ENCODE assay signal across 26 cellular contexts in genomic region chr6:159438106-159438505, GRCh38.
DNase-seq lines count a peak whose midpoint lies in the region; ATAC-seq, FAIRE-seq and TF ChIP-seq lines count a peak whose summit lies in the region.
"Had no signal": no experiment of that assay in that cellular context is flagged by ENCODE, and none has a peak within 500 bp of the region (broad histone marks: within the 10 kb centered on the region; RNA-seq: fewer than 3 reads in every experiment).

No MANE protein-coding gene starts in this region.

- no peak for TF ChIP-seq CTCF in bronchial epithelial cell (IDR thresholded peaks at IDR 0.05; ENCODE audit: insufficient read depth, low read length, severe bottlenecking)
- TF ChIP-seq CTCF in dorsolateral prefrontal cortex (IDR thresholded peaks at IDR 0.05 in 54 of 56, conservative IDR thresholded peaks at IDR 0.05 in 2 of 56; ENCODE audit: low read depth in 1 of 56, partially characterized antibody in 56 of 56), result no peak

- H3K27me3 ChIP-seq in bronchial epithelial cell (ENCODE audit: control insufficient read depth, insufficient read depth, low read length) (no peaks in the 10 kb centered on the region), dorsolateral prefrontal cortex (peaks cover 0 to 33% (median 6%) of the 10 kb centered on the region in 45 donors)

- intact Hi-C loops in dorsolateral prefrontal cortex (cut with DNase I), result no loop called here

- ATAC-seq in naive thymus-derived CD8-positive, alpha-beta T cell, result no peak

- H3K4me3 ChIP-seq in bronchial epithelial cell (ENCODE audit: low read depth, low read length), result no peak overlapping the region
- H3K4me3 ChIP-seq in dorsolateral prefrontal cortex, result no peak overlapping the region
- H3K4me3 ChIP-seq: BLaER1 treated with 17β-estradiol and CSF1 and Interleukin-3, amounts not matched to agents 10 nM and 100 nM; HAP-1 had no signal

- H3K36me3 ChIP-seq in bronchial epithelial cell (ENCODE audit: control insufficient read depth, insufficient read depth, low read length), result no peaks in the 10 kb centered on the region
- H3K36me3 ChIP-seq: BE2C; BLaER1 treated with 17β-estradiol and CSF1 and Interleukin-3, amounts not matched to agents 10 nM and 100 nM; HAP-1 had no signal

- H3K36me3 Mint-ChIP-seq in naive thymus-derived CD8-positive, alpha-beta T cell, result peaks cover 0 to 15% (median 0%) of the 10 kb centered on the region in 3 donors
- H3K36me3 Mint-ChIP-seq: CD14-positive monocyte had no signal

- H3K9me3 Mint-ChIP-seq in naive thymus-derived CD8-positive, alpha-beta T cell, result peaks cover 8 to 28% (median 16%) of the 10 kb centered on the region in 9 donors

- H3K27ac ChIP-seq in dorsolateral prefrontal cortex, result no peak overlapping the region
- H3K27ac ChIP-seq: 22Rv1; BLaER1 treated with 17β-estradiol and CSF1 and Interleukin-3, amounts not matched to agents 10 nM and 100 nM had no signal

- no peak overlapping the region for H3K27ac Mint-ChIP-seq in naive thymus-derived CD8-positive, alpha-beta T cell
- H3K27ac Mint-ChIP-seq: CD4-positive, alpha-beta T cell; CD8-positive, alpha-beta memory T cell; HFFc6 had no signal

- H3K4me1 Mint-ChIP-seq in naive thymus-derived CD8-positive, alpha-beta T cell, result no peaks in the 10 kb centered on the region
- H3K4me1 Mint-ChIP-seq: CD14-positive monocyte; CD8-positive, alpha-beta memory T cell had no signal

- no peak overlapping the region for H3K4me3 Mint-ChIP-seq in naive thymus-derived CD8-positive, alpha-beta T cell
- H3K4me3 Mint-ChIP-seq: CD14-positive monocyte; CD4-positive, alpha-beta T cell; CD8-positive, alpha-beta memory T cell; HFFc6 had no signal

- peaks cover 6 to 32% (median 12%) of the 10 kb centered on the region in 5 donors for H3K27me3 Mint-ChIP-seq in naive thymus-derived CD8-positive, alpha-beta T cell

- POLR2A ChIA-PET in naive thymus-derived CD8-positive, alpha-beta T cell (lab: Charles Lee), result no interaction called here

- DNase-seq in DMS 273 (lab: John Stamatoyannopoulos, UW; ENCODE audit: unreplicated experiment), result peak; percentile 28
- DNase-seq in DMS 273 treated with DMSO at 0.1 percent for 48 hours (lab: John Stamatoyannopoulos, UW), result no peak
- DNase-seq in NCI-H345 (lab: John Stamatoyannopoulos, UW), result peak; percentile 29
- no peak for DNase-seq in bronchial epithelial cell (ENCODE audit: low read depth)
- peak; percentile 9 for DNase-seq in pons (ENCODE audit: low spot score)
- no peak for DNase-seq in naive thymus-derived CD8-positive, alpha-beta T cell
- DNase-seq in foreskin melanocyte, result no peak
- DNase-seq in dorsolateral prefrontal cortex, result no peak
- DNase-seq: ACHN; AML-193; BE2C; CD4-positive, alpha-beta T cell; CD8-positive, alpha-beta memory T cell; DMS153; DND-41; GOT3; HFFc6 had no signal

- FAIRE-seq in bronchial epithelial cell (lab: Jason Lieb, UNC), result peak; percentile 13
- FAIRE-seq: A204.1, D721Med, G401.6, GM12892, H54 had no signal

Comparison
In these comparisons a context has a peak if more than half of its experiments do, and no peak if none do; other contexts are left out.
1. DNase-seq: peak in DMS 273 (single experiment), NCI-H345 (single experiment) and pons (single experiment); none in DMS 273 treated with DMSO at 0.1 percent for 48 hours (single experiment), bronchial epithelial cell (single experiment), naive thymus-derived CD8-positive, alpha-beta T cell (0 of 10), foreskin melanocyte (single experiment) and dorsolateral prefrontal cortex (0 of 10).